In genomic region chr1:154972213-154972516, GRCh38 we compare ENCODE assay signal across 10 cellular contexts. TPM values are rescaled to one million over a fixed set of nuclear protein-coding genes. Genes with fewer than 3 reads are reported as not detected.
DNase-seq lines count a peak whose midpoint lies in the region; ATAC-seq and TF ChIP-seq lines count a peak whose summit lies in the region.
"Had no signal": no experiment of that assay in that cellular context is flagged by ENCODE, and none has a peak within 500 bp of the region (broad histone marks: within the 10 kb centered on the region; RNA-seq: fewer than 3 reads in every experiment).

No MANE protein-coding gene starts in this region.

- peaks cover 60% of the 10 kb centered on the region for H3K79me2 ChIP-seq in mammary epithelial cell (ENCODE audit: insufficient read depth, low read length)

- H3K4me1 ChIP-seq in heart left ventricle (peaks cover 22 to 78% (median 59%) of the 10 kb centered on the region in 12 donors), mammary epithelial cell (ENCODE audit: insufficient read depth, low read length) (peaks cover 44% of the 10 kb centered on the region), mesenchymal stem cell (ENCODE audit: control insufficient read depth, insufficient read depth, low read depth, low read length) (peaks cover 27% of the 10 kb centered on the region), upper lobe of right lung (peaks cover 54% of the 10 kb centered on the region)

- H2BK15ac ChIP-seq in mesenchymal stem cell (ENCODE audit: low read depth, poor library complexity, severe bottlenecking): peak overlapping the region; percentile 15

- TF ChIP-seq POLR2A in heart left ventricle (IDR thresholded peaks at IDR 0.05): no peak

- dilution Hi-C loops in mammary epithelial cell (cut with HindIII; ENCODE audit: low sequenced_read_pairs): no loop called here

- H3K18ac ChIP-seq in mesenchymal stem cell (ENCODE audit: low read depth in 1 of 2, low read length in 2 of 2): peak overlapping the region; percentile 49 to 94

- no peaks in the 10 kb centered on the region for H3K79me1 ChIP-seq in mesenchymal stem cell (replicated peaks; ENCODE audit: low read length, poor library complexity, severe bottlenecking)

- H3K27me3 ChIP-seq in heart left ventricle (no peaks in the 10 kb centered on the region), mammary epithelial cell (ENCODE audit: insufficient read depth, low read length) (no peaks in the 10 kb centered on the region), mesenchymal stem cell (ENCODE audit: control insufficient read depth in 1 of 2, insufficient read depth in 1 of 2, low read length in 2 of 2) (no peaks in the 10 kb centered on the region), upper lobe of right lung (no peaks in the 10 kb centered on the region)

- no peaks in the 10 kb centered on the region for H4K20me1 ChIP-seq in mammary epithelial cell (ENCODE audit: insufficient read depth, low read length)

- DNase-seq in heart left ventricle: no peak
- DNase-seq in Right ventricle myocardium superior: no peak
- DNase-seq in mammary epithelial cell: no peak
- no peak for DNase-seq in mesenchymal stem cell
- DNase-seq in upper lobe of right lung: no peak
- no peak for DNase-seq in D341Med (ENCODE audit: low spot score)
- no peak for DNase-seq in AG08395 (ENCODE audit: low spot score)
- no peak for DNase-seq in ecto neural progenitor cell (ENCODE audit: low spot score)
- DNase-seq: cerebellar nuclear complex, occipital lobe had no signal

- CTCF ChIA-PET in mammary epithelial cell (lab: Charles Lee; ENCODE audit: low non-redundant PET): interaction anchor here (0.6 kb wide), 1 partner anchor 201 kb away, joined by 5 read pairs; the partner anchor contains the start of gene KRTCAP2

- H3K4me2 ChIP-seq in mammary epithelial cell (ENCODE audit: insufficient read depth, low read depth, low read length) (peak overlapping the region; percentile 67), mesenchymal stem cell (ENCODE audit: low read length, poor library complexity, severe bottlenecking) (peak overlapping the region; percentile 53)

- H4K91ac ChIP-seq in mesenchymal stem cell (ENCODE audit: low read length): peak overlapping the region; percentile 34

- in situ Hi-C loops in mammary epithelial cell (cut with MboI; ENCODE audit: low sequenced_read_pairs in 2 of 2): no loop called here

- no peak for TF ChIP-seq CTCF in heart left ventricle (IDR thresholded peaks at IDR 0.05)
- TF ChIP-seq CTCF in mammary epithelial cell (conservative IDR thresholded peaks at IDR 0.05 in 1 of 2, IDR thresholded peaks at IDR 0.05 in 1 of 2; ENCODE audit: extremely low read depth in 1 of 2, insufficient read depth in 1 of 2, low read depth in 1 of 2, low read length in 2 of 2): no peak
- no peak for TF ChIP-seq CTCF in upper lobe of right lung (IDR thresholded peaks at IDR 0.05)

- H2AK5ac ChIP-seq in mesenchymal stem cell (ENCODE audit: low read length, severe bottlenecking): peak overlapping the region; percentile 62

- peaks cover 0 to 25% (median 13%) of the 10 kb centered on the region in 9 donors for H3K36me3 ChIP-seq in heart left ventricle
- peaks cover 4% of the 10 kb centered on the region for H3K36me3 ChIP-seq in mammary epithelial cell (ENCODE audit: insufficient read depth, low read length)
- H3K36me3 ChIP-seq in mesenchymal stem cell (ENCODE audit: control insufficient read depth in 1 of 2, insufficient read depth in 2 of 2, low read depth in 1 of 2, low read length in 2 of 2): peaks cover 15 to 16% of the 10 kb centered on the region in 2 experiments
- peaks cover 19% of the 10 kb centered on the region for H3K36me3 ChIP-seq in upper lobe of right lung

- H3K4ac ChIP-seq in mesenchymal stem cell (ENCODE audit: low read depth in 1 of 2, low read length in 2 of 2): peak overlapping the region in 1 of 2 experiments; percentile 79

- H3K23ac ChIP-seq in mesenchymal stem cell (ENCODE audit: low read length in 2 of 2): no peak overlapping the region

- H3K9ac ChIP-seq in mammary epithelial cell (ENCODE audit: insufficient read depth, low read length) (peak overlapping the region; percentile 96), mesenchymal stem cell (ENCODE audit: low read length) (peak overlapping the region; percentile 98)

- peak overlapping the region; percentile 15 to 94 for H2BK12ac ChIP-seq in mesenchymal stem cell (ENCODE audit: low read length in 2 of 2)

- 41 to 52% (median 47%) methylated on average over 3 of the region's 3 CpGs for WGBS in heart left ventricle, 4 donors
- 0% methylated on average over 3 of the region's 3 CpGs for WGBS in mammary epithelial cell (ENCODE audit: low coverage, missing lambda C conversion rate)
- WGBS in mesenchymal stem cell: no CpG with 5 or more reads among the region's 3 CpGs

- H3K9me3 ChIP-seq in heart left ventricle (no peaks in the 10 kb centered on the region), mammary epithelial cell (replicated peaks; ENCODE audit: insufficient read depth, low read length) (no peaks in the 10 kb centered on the region), mesenchymal stem cell (ENCODE audit: control insufficient read depth, low read length) (no peaks in the 10 kb centered on the region), upper lobe of right lung (no peaks in the 10 kb centered on the region)

- H3K4me3 ChIP-seq in heart left ventricle (peak overlapping the region in 8 of 12 donors; percentile 66 to 84 (median 78)), mammary epithelial cell (replicated peaks in 1 of 3; ENCODE audit: insufficient read depth in 1 of 3, low read depth in 2 of 3, low read length in 3 of 3) (peak overlapping the region in 2 of 3 experiments; percentile 3), mesenchymal stem cell (ENCODE audit: insufficient read depth in 1 of 2, low read depth in 1 of 2, low read length in 2 of 2) (peak overlapping the region in 1 of 2 experiments; percentile 85), upper lobe of right lung (peak overlapping the region; percentile 63)

- H2BK5ac ChIP-seq in mesenchymal stem cell (ENCODE audit: low read depth, low read length, poor library complexity, severe bottlenecking): peak overlapping the region; percentile 3

- ATAC-seq in heart left ventricle: no peak
- no peak for ATAC-seq in Right ventricle myocardium superior (ENCODE audit: poor library complexity)
- no peak for ATAC-seq in upper lobe of right lung

- peak overlapping the region; percentile 8 for H4K8ac ChIP-seq in mesenchymal stem cell (ENCODE audit: low read length)

- H2AFZ ChIP-seq in mammary epithelial cell (ENCODE audit: low read depth, low read length): no peak overlapping the region
- no peak overlapping the region for H2AFZ ChIP-seq in mesenchymal stem cell (ENCODE audit: low read depth, low read length)

- intact Hi-C loops in heart left ventricle (cut with DNase I): loop anchor here in 3 of 10 donors (5.0 kb wide), 3 partner anchors 35 to 80 kb away; partner anchors contain the start of genes ADAM15 (in 1 of the 3) and PMVK (in 1 of the 3)
- intact Hi-C loops in Right ventricle myocardium superior (cut with DNase I): loop anchor here (5.0 kb wide), 1 partner anchor 45 kb away; no protein-coding TSS in a partner anchor
- intact Hi-C loops in mammary epithelial cell (cut with micrococcal nuclease): loop anchor here (2.0 to 5.0 kb wide), 2 partner anchors 35 to 750 kb away; partner anchors contain the start of genes PMVK and UBAP2L
- intact Hi-C loops in upper lobe of right lung (cut with DNase I): no loop called here

- no TSS peak for BruUV-seq in mammary epithelial cell (replicated peaks; lab: Mats Ljungman, UMichigan)

- H3K14ac ChIP-seq in mesenchymal stem cell (ENCODE audit: low read length in 2 of 2): no peak overlapping the region

- H2BK120ac ChIP-seq in mesenchymal stem cell (ENCODE audit: low read depth, low read length): peak overlapping the region; percentile 8

- H3K27ac ChIP-seq in heart left ventricle (peak overlapping the region; percentile 89 to 99 (median 99)), mammary epithelial cell (ENCODE audit: insufficient read depth, low read depth, low read length) (peak overlapping the region; percentile 98), mesenchymal stem cell (ENCODE audit: low read length, poor library complexity, severe bottlenecking) (peak overlapping the region; percentile 100), upper lobe of right lung (peak overlapping the region; percentile 93)

RNA-seq across cellular contexts. Expression of gene SHC1, which starts 1.6 kb away (rescaled TPM):
- 100 to 1,000 TPM in 1 of 9 donors, 10 to 100 TPM in 8; 38.8 to 115 (median 62.4) TPM for total RNA-seq in heart left ventricle
- 10 to 100 TPM; 23.6 to 93.7 TPM for polyA plus RNA-seq in heart left ventricle
- total RNA-seq in Right ventricle myocardium superior: 52.7 TPM
- 100 to 1,000 TPM; 492 to 589 TPM for total RNA-seq in mammary epithelial cell
- 464 TPM for polyA plus RNA-seq in mammary epithelial cell
- polyA minus RNA-seq in mammary epithelial cell: 409 TPM
- polyA plus RNA-seq in mesenchymal stem cell (2013, experiment 1 of 2): 352 TPM
- 344 TPM for polyA plus RNA-seq in mesenchymal stem cell (2013, experiment 2 of 2)
- total RNA-seq in upper lobe of right lung: 120 TPM

RNA-seq across cellular contexts. Expression of gene CKS1B, which starts 2.3 kb away (rescaled TPM):
- 10 to 100 TPM; 11.0 to 30.0 (median 16.7) TPM for total RNA-seq in heart left ventricle
- polyA plus RNA-seq in heart left ventricle: 10 to 100 TPM in 1 of 2 donors, 1 to 10 TPM in 1; 6.8 to 48.9 TPM
- total RNA-seq in Right ventricle myocardium superior: 15.5 TPM
- total RNA-seq in mammary epithelial cell: 10 to 100 TPM; 44.2 to 95.6 TPM
- 282 TPM for polyA plus RNA-seq in mammary epithelial cell
- polyA minus RNA-seq in mammary epithelial cell: 66.1 TPM
- 48.2 TPM for polyA plus RNA-seq in mesenchymal stem cell (2013, experiment 1 of 2)
- polyA plus RNA-seq in mesenchymal stem cell (2013, experiment 2 of 2): 48.8 TPM
- total RNA-seq in upper lobe of right lung: 27.0 TPM

RNA-seq across cellular contexts. Expression of gene PYGO2, which starts 10.6 kb away (rescaled TPM):
- total RNA-seq in heart left ventricle (10 to 100 TPM; 10.7 to 19.2 (median 16.3) TPM), Right ventricle myocardium superior (13.2 TPM), mammary epithelial cell (10 to 100 TPM; 12.3 to 24.4 TPM), upper lobe of right lung (27.0 TPM)
- polyA plus RNA-seq in heart left ventricle (10 to 100 TPM in 1 of 2 donors, 1 to 10 TPM in 1; 9.7 to 18.0 TPM), mammary epithelial cell (14.3 TPM)
- polyA minus RNA-seq in mammary epithelial cell: 29.0 TPM
- polyA plus RNA-seq in mesenchymal stem cell (2013, experiment 1 of 2): 16.1 TPM
- polyA plus RNA-seq in mesenchymal stem cell (2013, experiment 2 of 2): 15.3 TPM

RNA-seq across cellular contexts. Expression of gene FLAD1, which starts 11.0 kb away (rescaled TPM):
- 10 to 100 TPM; 19.4 to 35.0 (median 27.4) TPM for total RNA-seq in heart left ventricle
- polyA plus RNA-seq in heart left ventricle: 10 to 100 TPM; 22.3 to 50.7 TPM
- total RNA-seq in Right ventricle myocardium superior: 34.7 TPM
- 10 to 100 TPM; 46.4 to 58.5 TPM for total RNA-seq in mammary epithelial cell
- 54.2 TPM for polyA plus RNA-seq in mammary epithelial cell
- 43.1 TPM for polyA minus RNA-seq in mammary epithelial cell
- polyA plus RNA-seq in mesenchymal stem cell (2013, experiment 1 of 2): 26.7 TPM
- polyA plus RNA-seq in mesenchymal stem cell (2013, experiment 2 of 2): 26.3 TPM
- total RNA-seq in upper lobe of right lung: 29.0 TPM

RNA-seq across cellular contexts. Expression of gene PBXIP1, which starts 16.3 kb away (rescaled TPM):
- 10 to 100 TPM; 38.2 to 70.4 (median 51.7) TPM for total RNA-seq in heart left ventricle
- polyA plus RNA-seq in heart left ventricle: 10 to 100 TPM; 36.9 to 38.2 TPM
- 49.2 TPM for total RNA-seq in Right ventricle myocardium superior
- 10 to 100 TPM; 17.7 to 52.0 TPM for total RNA-seq in mammary epithelial cell
- 11.0 TPM for polyA plus RNA-seq in mammary epithelial cell
- 26.3 TPM for polyA minus RNA-seq in mammary epithelial cell
- polyA plus RNA-seq in mesenchymal stem cell (2013, experiment 1 of 2): 69.2 TPM
- polyA plus RNA-seq in mesenchymal stem cell (2013, experiment 2 of 2): 66.7 TPM
- 75.7 TPM for total RNA-seq in upper lobe of right lung
